Comparison of ENCODE assay signal across 8 cellular contexts in genomic region chr17:80455328-80455710, GRCh38. TPM values are rescaled to one million over a fixed set of nuclear protein-coding genes. Genes with fewer than 3 reads are reported as not detected.
DNase-seq lines count a peak whose midpoint lies in the region; ATAC-seq, FAIRE-seq and TF ChIP-seq lines count a peak whose summit lies in the region.

No MANE protein-coding gene starts in this region.

- H3K36me3 ChIP-seq in aorta (ENCODE audit: control insufficient read depth in 1 of 2, insufficient read depth in 2 of 2, low read length in 1 of 2), result no peaks in the 10 kb centered on the region

- H3K27me3 Mint-ChIP-seq in activated B cell treated with CpG ODN at 0.5 μM for 24 hours, result peaks cover 31% of the 10 kb centered on the region
- H3K27me3 Mint-ChIP-seq in naive thymus-derived CD8-positive, alpha-beta T cell, result peaks cover 8 to 31% (median 17%) of the 10 kb centered on the region in 5 donors

- peak overlapping the region; percentile 92 for H3K4me3 Mint-ChIP-seq in activated B cell treated with CpG ODN at 0.5 μM for 24 hours
- H3K4me3 Mint-ChIP-seq in naive thymus-derived CD8-positive, alpha-beta T cell, result peak overlapping the region; percentile 86 to 95 (median 91)

- peak overlapping the region; percentile 85 for H3K4me2 ChIP-seq in A549

- H3K9me3 ChIP-seq in A549, result no peaks in the 10 kb centered on the region
- no peaks in the 10 kb centered on the region for H3K9me3 ChIP-seq in aorta (ENCODE audit: control insufficient read depth, low read length)

- CTCF ChIA-PET in A549 (lab: Yijun Ruan, JAX) (interaction anchor here (0.8 to 1.9 kb wide), 15 partner anchors 9 to 529 kb away, joined by 3 to 11 read pairs (median 3); no protein-coding TSS in a partner anchor), activated B cell treated with CpG ODN at 0.5 μM for 24 hours (lab: Charles Lee) (interaction anchor here (1.0 to 1.8 kb wide), 4 partner anchors 8 to 378 kb away, joined by 3 to 7 read pairs (median 4); no protein-coding TSS in a partner anchor)

- peak overlapping the region; percentile 77 for H3K4me3 ChIP-seq in A549
- H3K4me3 ChIP-seq in GM12875 (ENCODE audit: low read depth, low read length), result peak overlapping the region; percentile 97
- peak overlapping the region; percentile 71 to 73 for H3K4me3 ChIP-seq in aorta (ENCODE audit: low read length in 2 of 2)

- no peak for TF ChIP-seq RAD21 in A549 (conservative IDR thresholded peaks at IDR 0.05 in 1 of 2, IDR thresholded peaks at IDR 0.05 in 1 of 2)

- no peak for TF ChIP-seq POLR2A in A549 (IDR thresholded peaks at IDR 0.05; ENCODE audit: low read length)

- 19% methylated on average over 21 of the region's 21 CpGs for WGBS in A549 (ENCODE audit: missing lambda C conversion rate)
- WGBS in aorta, 2 donors, result 2% methylated on average over 21 of the region's 21 CpGs

- H3K4me1 ChIP-seq in A549 (peaks cover 15% of the 10 kb centered on the region), aorta (ENCODE audit: control insufficient read depth in 1 of 2, insufficient read depth in 2 of 2, low read length in 2 of 2) (no peaks in the 10 kb centered on the region)

- H3K27ac ChIP-seq in A549 (peak overlapping the region; percentile 96 to 99), aorta (ENCODE audit: low read depth in 1 of 2, low read length in 2 of 2) (peak overlapping the region; percentile 86 to 93)

- DNase-seq in A549 (ENCODE audit: low read depth in 1 of 2, low spot score in 1 of 2) (peak in 1 of 2 experiments; percentile 88), activated B cell treated with CpG ODN at 0.5 μM for 24 hours (no peak), aorta (peak in 1 of 2 donors; percentile 89)
- peak in 3 of 10 donors; percentile 23 to 44 (median 27) for DNase-seq in naive thymus-derived CD8-positive, alpha-beta T cell

- no peak for FAIRE-seq in A549 (lab: Jason Lieb, UNC)

- peaks cover 15% of the 10 kb centered on the region for H3K4me1 Mint-ChIP-seq in activated B cell treated with CpG ODN at 0.5 μM for 24 hours
- peaks cover 7 to 24% (median 18%) of the 10 kb centered on the region in 4 donors for H3K4me1 Mint-ChIP-seq in naive thymus-derived CD8-positive, alpha-beta T cell

- H3K27ac Mint-ChIP-seq in activated B cell treated with CpG ODN at 0.5 μM for 24 hours, result peak overlapping the region; percentile 92
- peak overlapping the region; percentile 92 to 98 (median 98) for H3K27ac Mint-ChIP-seq in naive thymus-derived CD8-positive, alpha-beta T cell

- intact Hi-C loops in activated B cell treated with CpG ODN at 0.5 μM for 24 hours (cut with micrococcal nuclease), result loop anchor here (1.0 kb wide), 3 partner anchors 40 to 534 kb away; partner anchors contain the start of genes ENDOV and RPTOR
- intact Hi-C loops in aorta (cut with DNase I), result loop anchor here in 1 of 2 donors (5.0 kb wide), 1 partner anchor 38 kb away; the partner anchor contains the start of gene ENDOV

- TF ChIP-seq CTCF in A549 (IDR thresholded peaks at IDR 0.05), result no peak
- TF ChIP-seq CTCF in GM12875 (IDR thresholded peaks at IDR 0.05; ENCODE audit: borderline replicate concordance, insufficient read depth, low read depth, low read length), result no peak
- no peak for TF ChIP-seq CTCF in activated B cell treated with CpG ODN at 0.5 μM for 24 hours (IDR thresholded peaks at IDR 0.05)

- H3K36me3 Mint-ChIP-seq in activated B cell treated with CpG ODN at 0.5 μM for 24 hours (ENCODE audit: low read depth), result peaks cover 6% of the 10 kb centered on the region
- H3K36me3 Mint-ChIP-seq in naive thymus-derived CD8-positive, alpha-beta T cell, result no peaks in the 10 kb centered on the region

- POLR2A ChIA-PET in A549 (lab: Yijun Ruan, JAX) (interaction anchor here (0.6 to 2.5 kb wide), 26 partner anchors 9 to 631 kb away, joined by 3 to 35 read pairs (median 5); partner anchors contain the start of genes CHMP6, ENDOV, GAA and NPTX1), activated B cell treated with CpG ODN at 0.5 μM for 24 hours (lab: Charles Lee) (interaction anchor here (0.6 to 3.0 kb wide), 30 partner anchors 10 to 1843 kb away, joined by 3 to 24 read pairs (median 4); partner anchors contain the start of genes ACTG1, ARL16, BAIAP2 and CEP131)
- POLR2A ChIA-PET in naive thymus-derived CD8-positive, alpha-beta T cell (lab: Charles Lee), result interaction anchor here (0.5 to 2.6 kb wide), 29 partner anchors 8 to 1058 kb away, joined by 3 to 16 read pairs (median 4); partner anchors contain the start of genes ACTG1, CBX8, CHMP6 and GAA

- H3K9me3 Mint-ChIP-seq in activated B cell treated with CpG ODN at 0.5 μM for 24 hours, result no peaks in the 10 kb centered on the region
- no peaks in the 10 kb centered on the region for H3K9me3 Mint-ChIP-seq in naive thymus-derived CD8-positive, alpha-beta T cell

- TF ChIP-seq EP300 in A549 (IDR thresholded peaks at IDR 0.05), result no peak

- no peaks in the 10 kb centered on the region for H3K27me3 ChIP-seq in aorta (ENCODE audit: control insufficient read depth in 1 of 2, insufficient read depth in 2 of 2, low read length in 1 of 2)

- ATAC-seq in A549, result peak; percentile 60 to 68
- peak; percentile 15 for ATAC-seq in HG03457 (IDR thresholded peaks at IDR 0.05; ENCODE audit: unreplicated experiment)
- peak; percentile 37 for ATAC-seq in activated B cell treated with CpG ODN at 0.5 μM for 24 hours (ENCODE audit: low read depth)
- ATAC-seq in esophagus mucosa, result peak; percentile 7
- ATAC-seq in naive thymus-derived CD8-positive, alpha-beta T cell, result peak; percentile 15 to 30
- peak; percentile 60 for ATAC-seq in aorta (ENCODE audit: low FRiP score)
- no peak for ATAC-seq in HG03175 (IDR thresholded peaks at IDR 0.05; ENCODE audit: unreplicated experiment)

TF ChIP-seq in A549, 52 proteins besides CTCF, POLR2A, EP300 and RAD21:
- peak; percentile 33; the same call in 1 of the 2 replicates for TF ChIP-seq E2F6 (IDR thresholded peaks at IDR 0.05; ENCODE audit: borderline replicate concordance, low read depth)
- TF ChIP-seq SREBF2 (IDR thresholded peaks at IDR 0.05), result no peak

RNA-seq across cellular contexts. Expression of gene NPTX1, which starts 21.1 kb away (rescaled TPM):
- polyA plus RNA-seq in A549 (2011; rRNA removed) (43.6 and 43.9 TPM in 2 replicates), A549 (2017; fragmentation: RNase III; extraction: RNeasy Plus Mini Kit Qiagen cat#74134 plus additional on column Dnase treatment) (84.8 to 109 TPM (median 104 TPM) in 3 replicates), aorta (under 1 TPM in 1 of 2 donors, not detected in 1; 0.13 TPM)
- polyA plus RNA-seq in A549 (2012; cell fraction: cytosol; rRNA removed), result 77.7 and 130 TPM in 2 replicates
- polyA plus RNA-seq in A549 (2012; cell fraction: nucleus; rRNA removed), result 180 and 184 TPM in 2 replicates
- polyA minus RNA-seq in A549 (2011; rRNA and poly(A)+ RNA removed), result 54.9 and 66.2 TPM in 2 replicates
- total RNA-seq in activated B cell treated with CpG ODN at 0.5 μM for 24 hours (0.20 and 0.22 TPM in 2 replicates), esophagus mucosa (not detected), aorta (1 to 10 TPM in 1 of 2 donors, under 1 TPM in 1; 0.45 to 1.6 TPM)
- total RNA-seq in naive thymus-derived CD8-positive, alpha-beta T cell, result not detected
- polyA plus RNA-seq in naive thymus-derived CD8-positive, alpha-beta T cell, result not detected

RNA-seq across cellular contexts. Expression of gene ENDOV, which starts 40.4 kb away (rescaled TPM):
- polyA plus RNA-seq in A549 (2011; rRNA removed) (33.2 and 37.2 TPM in 2 replicates), A549 (2017; fragmentation: RNase III; extraction: RNeasy Plus Mini Kit Qiagen cat#74134 plus additional on column Dnase treatment) (39.1 to 43.8 TPM (median 42.6 TPM) in 3 replicates), aorta (10 to 100 TPM; 14.3 to 22.5 TPM)
- 46.1 and 52.4 TPM in 2 replicates for polyA plus RNA-seq in A549 (2012; cell fraction: cytosol; rRNA removed)
- polyA plus RNA-seq in A549 (2012; cell fraction: nucleus; rRNA removed), result 75.2 and 75.4 TPM in 2 replicates
- 39.3 and 41.7 TPM in 2 replicates for polyA minus RNA-seq in A549 (2011; rRNA and poly(A)+ RNA removed)
- total RNA-seq in activated B cell treated with CpG ODN at 0.5 μM for 24 hours (26.8 and 28.1 TPM in 2 replicates), esophagus mucosa (12.9 TPM), aorta (10 to 100 TPM; 18.2 to 28.2 TPM)
- total RNA-seq in naive thymus-derived CD8-positive, alpha-beta T cell, result 10 to 100 TPM; 20.6 TPM
- 10 to 100 TPM in 1 of 3 donors, 1 to 10 TPM in 2; 7.5 to 10.3 (median 9.5) TPM for polyA plus RNA-seq in naive thymus-derived CD8-positive, alpha-beta T cell
